ENCODE assay signal across 22 cellular contexts in genomic region chr4:174189392-174190029, GRCh38.
"Had no signal": no experiment of that assay in that cellular context is flagged by ENCODE, and none has a peak within 500 bp of the region (broad histone marks: within the 10 kb centered on the region; RNA-seq: fewer than 3 reads in every experiment).

No MANE protein-coding gene starts in this region.

- ATAC-seq: gastroesophageal sphincter; left lung; naive thymus-derived CD4-positive, alpha-beta T cell; stimulated activated naive CD8-positive, alpha-beta T cell treated with anti-CD3 and anti-CD28 coated beads, Interleukin-15, Interleukin-2, amounts not matched to agents 100 U/mL and 50 U/mL, for 24 hours had no signal

- H3K27ac ChIP-seq: dorsolateral prefrontal cortex, gastroesophageal sphincter, left lung, neutrophil, sigmoid colon, skin epidermis, suprapubic skin, thyroid gland had no signal

- DNase-seq: cortex of kidney; dorsolateral prefrontal cortex; effector CD8-positive, alpha-beta T cell; foreskin fibroblast; glutamatergic neuron; immature natural killer cell; left lung; mesendoderm; naive thymus-derived CD4-positive, alpha-beta T cell; posterior cingulate gyrus; sigmoid colon; stimulated activated CD4-positive, alpha-beta T cell treated with anti-CD3 and anti-CD28 coated beads, Interleukin-12 subunit alpha, Interleukin-12 subunit beta, amount 100 ng/mL, for 4 hours; stimulated activated CD4-positive, alpha-beta T cell treated with anti-CD3 and anti-CD28 coated beads, Interleukin-2, amount 100 ng/mL, for 48 hours; stimulated activated naive CD8-positive, alpha-beta T cell treated with anti-CD3 and anti-CD28 coated beads, Interleukin-15, Interleukin-2, amounts not matched to agents 100 U/mL and 50 U/mL, for 24 hours; thyroid gland had no signal

- H3K4me1 ChIP-seq: gastroesophageal sphincter, left lung, suprapubic skin, thyroid gland had no signal

- H3K9me3 ChIP-seq: gastroesophageal sphincter, left lung, neutrophil, sigmoid colon, suprapubic skin, thyroid gland had no signal

- H3K27me3 ChIP-seq: sigmoid colon, thyroid gland had no signal

- FAIRE-seq: keratinocyte, urothelium cell line had no signal

- H3K36me3 ChIP-seq: gastroesophageal sphincter, left lung, neutrophil, sigmoid colon, suprapubic skin, thyroid gland had no signal

- H3K4me3 ChIP-seq: dorsolateral prefrontal cortex, gastroesophageal sphincter, left lung, lung, sigmoid colon, skin epidermis, suprapubic skin, thyroid gland had no signal
